Comparison of ENCODE assay signal across 16 cellular contexts in genomic region chr21:41246808-41247207, GRCh38.
"Had no signal": no experiment of that assay in that cellular context is flagged by ENCODE, and none has a peak within 500 bp of the region (broad histone marks: within the 10 kb centered on the region; RNA-seq: fewer than 3 reads in every experiment).

No MANE protein-coding gene starts in this region.

- H3K9me3 ChIP-seq: left ventricle myocardium inferior, right lobe of liver, spleen, transverse colon had no signal

- DNase-seq: activated B cell treated with CpG ODN at 0.5 μM for 24 hours; activated CD4-positive, alpha-beta T cell treated with anti-CD3 and anti-CD28 coated beads for 48 hours; activated CD8-positive, alpha-beta memory T cell treated with anti-CD3 and anti-CD28 coated beads, Interleukin-2, amount 50 U/mL, for 4 hours; activated CD8-positive, alpha-beta T cell treated with anti-CD3 and anti-CD28 coated beads, Interleukin-2, amount 10 ng/mL, durations not matched to agents 7 days and 5 days; activated gamma-delta T cell; activated T-cell treated with anti-CD3 and anti-CD28 coated beads, Interleukin-2, amount 50 U/mL, for 48 hours; amniotic stem cell; hypothalamus; left ventricle myocardium inferior; mesendoderm; nucleus accumbens; right lobe of liver; spleen; T-helper 17 cell had no signal

- H3K4me3 ChIP-seq: left ventricle myocardium inferior, right lobe of liver, spleen, transverse colon had no signal

- H3K27ac ChIP-seq: left ventricle myocardium inferior, right lobe of liver, spleen had no signal

- ATAC-seq: activated CD8-positive, alpha-beta T cell treated with anti-CD3 and anti-CD28 coated beads, Interleukin-2, amount 10 ng/mL, durations not matched to agents 7 days and 5 days; natural killer cell treated with Interleukin-12 subunit alpha and Interleukin-12 subunit beta and Interleukin-15 and Interleukin-18, amount 100 ng/mL, for 72 hours; T-helper 17 cell had no signal

- H3K27me3 ChIP-seq: right lobe of liver, spleen, transverse colon had no signal

- H3K4me1 ChIP-seq: right lobe of liver, spleen had no signal

- H3K36me3 ChIP-seq: right lobe of liver had no signal
